In the genomic region with DNA sequence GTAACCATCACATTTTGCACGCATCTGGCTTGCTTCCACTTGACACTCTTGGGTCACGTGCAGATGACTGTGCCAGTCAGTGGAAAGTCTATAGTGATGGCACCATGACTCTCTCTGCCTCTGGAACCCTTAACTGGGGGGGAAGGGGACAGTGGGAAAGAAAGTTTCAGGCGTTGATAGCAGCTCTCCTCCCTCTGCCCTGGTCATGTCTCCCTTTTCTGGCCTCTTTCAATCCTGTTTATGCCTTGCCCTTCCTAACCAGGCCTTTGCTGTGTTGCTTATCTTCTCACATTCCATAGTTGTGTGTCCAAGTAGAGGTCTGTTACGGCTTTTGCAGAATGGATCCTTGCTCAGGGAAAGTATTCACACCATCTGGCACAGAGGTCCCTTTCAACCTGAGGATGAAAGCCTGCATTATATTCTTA, we compare ENCODE assay signal across 13 cellular contexts.
A peak's percentile ranks its signal among the peaks of the same experiment; 100 is the strongest.
DNase-seq lines count a peak whose midpoint lies in the region; ATAC-seq and TF ChIP-seq lines count a peak whose summit lies in the region.
"Had no signal": no experiment of that assay in that cellular context is flagged by ENCODE, and none has a peak within 500 bp of the region (broad histone marks: within the 10 kb centered on the region; RNA-seq: fewer than 3 reads in every experiment).

No MANE protein-coding gene starts in this region.

- no peak overlapping the region for H4K91ac ChIP-seq in H9 (ENCODE audit: insufficient read length, low read depth, low read length)

- H3K4me3 ChIP-seq in heart left ventricle (no peak overlapping the region), upper lobe of left lung (no peak overlapping the region), colonic mucosa (no peak overlapping the region), SJCRH30 (no peak overlapping the region)
- H3K4me3 ChIP-seq: pancreas, SK-N-MC had no signal

- no peak overlapping the region for H2BK15ac ChIP-seq in H9 (ENCODE audit: low read depth, low read length)

- peak overlapping the region in 2 of 3 experiments; percentile 6 to 44; a peak in 2 of 7 replicates for H3K27ac Mint-ChIP-seq in H9

- TF ChIP-seq CTCF in H9 (conservative IDR thresholded peaks at IDR 0.05) (no peak), heart left ventricle (IDR thresholded peaks at IDR 0.05) (no peak), upper lobe of left lung (IDR thresholded peaks at IDR 0.05) (no peak), colonic mucosa (IDR thresholded peaks at IDR 0.05) (no peak)

- H3K4me1 Mint-ChIP-seq in H9 = no peaks in the 10 kb centered on the region

- no peak overlapping the region for H3K4me2 ChIP-seq in H9 (ENCODE audit: insufficient read depth, insufficient read length, low read length)

- no peak overlapping the region for H2BK12ac ChIP-seq in H9 (ENCODE audit: insufficient read length, low read depth, low read length)

- no peaks in the 10 kb centered on the region for H4K20me1 ChIP-seq in H9 (ENCODE audit: control insufficient read depth, insufficient read depth, insufficient read length)

- H3K23ac ChIP-seq in H9 (ENCODE audit: insufficient read length, low read depth, low read length) = no peak overlapping the region

- H3K27me3 ChIP-seq in H9 (ENCODE audit: insufficient read depth, low read length) (no peaks in the 10 kb centered on the region), heart left ventricle (no peaks in the 10 kb centered on the region), upper lobe of left lung (no peaks in the 10 kb centered on the region), colonic mucosa (no peaks in the 10 kb centered on the region), SJCRH30 (no peaks in the 10 kb centered on the region)
- H3K27me3 ChIP-seq: pancreas had no signal

- no peaks in the 10 kb centered on the region for H3K27me3 Mint-ChIP-seq in H9 (ENCODE audit: low read depth)

- H3K4ac ChIP-seq in H9 (ENCODE audit: low read depth, low read length) = no peak overlapping the region

- no peak overlapping the region for H3K27ac ChIP-seq in H9 (ENCODE audit: insufficient read length, low read depth, low read length)
- H3K27ac ChIP-seq in heart left ventricle = peak overlapping the region in 8 of 12 donors; percentile 5 to 66 (median 32)
- no peak overlapping the region for H3K27ac ChIP-seq in upper lobe of left lung
- no peak overlapping the region for H3K27ac ChIP-seq in colonic mucosa
- no peak overlapping the region for H3K27ac ChIP-seq in SJCRH30
- H3K27ac ChIP-seq: pancreas, SK-N-MC had no signal

- H2BK5ac ChIP-seq in H9 (ENCODE audit: insufficient read length, low read length) = no peak overlapping the region

- no peak overlapping the region for H2BK120ac ChIP-seq in H9 (ENCODE audit: low read depth, low read length, poor library complexity, severe bottlenecking)

- no peak overlapping the region for H2AFZ ChIP-seq in H9 (ENCODE audit: low read length)

- H3K9me3 Mint-ChIP-seq in H9 = no peaks in the 10 kb centered on the region

- H3T11ph ChIP-seq in H9 (ENCODE audit: low read length) = no peak overlapping the region

- peaks cover 13 to 84% (median 66%) of the 10 kb centered on the region in 3 experiments; a peak in 6 of 7 replicates for H3K36me3 Mint-ChIP-seq in H9 (ENCODE audit: insufficient read depth in 1 of 3, low read depth in 3 of 3)

- H3K56ac ChIP-seq in H9 (ENCODE audit: insufficient read length, low read depth, low read length) = no peak overlapping the region

- no peak overlapping the region for H3K14ac ChIP-seq in H9 (ENCODE audit: insufficient read depth, low read length)

- H3K36me3 ChIP-seq in heart left ventricle = peaks cover 0 to 100% (median 98%) of the 10 kb centered on the region in 9 donors
- H3K36me3 ChIP-seq in upper lobe of left lung = peaks cover 45 to 97% (median 64%) of the 10 kb centered on the region in 4 donors
- peaks cover 4% of the 10 kb centered on the region for H3K36me3 ChIP-seq in colonic mucosa
- peaks cover 86% of the 10 kb centered on the region for H3K36me3 ChIP-seq in SJCRH30

- H3K9ac ChIP-seq in H9 (ENCODE audit: extremely low read depth, insufficient read length, low read length) (no peak overlapping the region), colonic mucosa (ENCODE audit: low read depth in 2 of 2, low read length in 2 of 2) (no peak overlapping the region)

- intact Hi-C loops in heart left ventricle (cut with DNase I) (no loop called here), colonic mucosa (cut with DNase I) (no loop called here)

- no peaks in the 10 kb centered on the region for H3K23me2 ChIP-seq in H9 (ENCODE audit: insufficient read length, low read depth, low read length, poor library complexity, severe bottlenecking)

- no peak overlapping the region for H3K18ac ChIP-seq in H9 (ENCODE audit: insufficient read length, low read depth, low read length)

- H4K5ac ChIP-seq in H9 (ENCODE audit: insufficient read length, low read depth, low read length) = no peak overlapping the region

- no peak overlapping the region for H2BK20ac ChIP-seq in H9 (ENCODE audit: low read depth, low read length, poor library complexity, severe bottlenecking)

- no peak overlapping the region for H3K4me3 Mint-ChIP-seq in H9

- H2AK5ac ChIP-seq in H9 (ENCODE audit: insufficient read length, low read length) = no peak overlapping the region

- no peak for DNase-seq in H9
- DNase-seq in amniotic epithelial cell (ENCODE audit: low read depth) = peak; percentile 87
- DNase-seq in heart left ventricle = no peak
- DNase-seq in pons (ENCODE audit: low spot score) = peak; percentile 31
- no peak for DNase-seq in upper lobe of left lung
- DNase-seq in colonic mucosa = no peak
- DNase-seq in SJCRH30 = no peak
- DNase-seq: Kasumi-1, NCI-H1417, NCI-H2227 treated with DMSO at 0.1 percent for 48 hours, pancreas had no signal

- H3K4me1 ChIP-seq in H9 (ENCODE audit: insufficient read depth, low read length) = no peaks in the 10 kb centered on the region
- peaks cover 0 to 22% (median 6%) of the 10 kb centered on the region in 12 donors for H3K4me1 ChIP-seq in heart left ventricle
- no peaks in the 10 kb centered on the region for H3K4me1 ChIP-seq in upper lobe of left lung
- no peaks in the 10 kb centered on the region for H3K4me1 ChIP-seq in colonic mucosa
- H3K4me1 ChIP-seq in SJCRH30 = no peaks in the 10 kb centered on the region
- H3K4me1 ChIP-seq: pancreas had no signal

- H3K79me2 ChIP-seq in H9 (ENCODE audit: insufficient read depth, low read length) = no peaks in the 10 kb centered on the region

- H3K9me3 ChIP-seq in H9 (ENCODE audit: control insufficient read depth, low read depth, low read length) = no peaks in the 10 kb centered on the region
- H3K9me3 ChIP-seq in heart left ventricle = no peaks in the 10 kb centered on the region
- no peaks in the 10 kb centered on the region for H3K9me3 ChIP-seq in upper lobe of left lung
- H3K9me3 ChIP-seq in colonic mucosa = no peaks in the 10 kb centered on the region
- no peaks in the 10 kb centered on the region for H3K9me3 ChIP-seq in SJCRH30 (replicated peaks)
- H3K9me3 ChIP-seq: pancreas had no signal

- ATAC-seq in heart left ventricle (peak; percentile 26 to 70 (median 57)), upper lobe of left lung (ENCODE audit: low FRiP score in 2 of 2) (no peak), GM19397 (IDR thresholded peaks at IDR 0.05; ENCODE audit: unreplicated experiment) (no peak)

- WGBS in H9 (ENCODE audit: extremely low coverage, insufficient read length, low lambda C conversion rate) = no CpG with 5 or more reads among the region's 4 CpGs
- 42 to 53% (median 48%) methylated on average over 4 of the region's 4 CpGs for WGBS in heart left ventricle, 4 donors
- 93 to 96% methylated on average over 4 of the region's 4 CpGs for WGBS in upper lobe of left lung, 2 donors

- no peak overlapping the region for H4K8ac ChIP-seq in H9 (replicated peaks; ENCODE audit: insufficient read length, low read depth, low read length)

- no peak for TF ChIP-seq POLR2A in heart left ventricle (IDR thresholded peaks at IDR 0.05)
- no peak for TF ChIP-seq POLR2A in upper lobe of left lung (IDR thresholded peaks at IDR 0.05)

- TF ChIP-seq EP300 in upper lobe of left lung (IDR thresholded peaks at IDR 0.05) = no peak

- H3K79me1 ChIP-seq in H9 (ENCODE audit: insufficient read depth, low read depth, low read length, poor library complexity, severe bottlenecking) = no peaks in the 10 kb centered on the region

Comparison
In these comparisons a context has a peak if more than half of its experiments do, and no peak if none do; other contexts are left out.
1. DNase-seq: peak in amniotic epithelial cell (single experiment) and pons (single experiment); none in H9 (single experiment), heart left ventricle (0 of 5), upper lobe of left lung (0 of 2), colonic mucosa (single experiment) and SJCRH30 (0 of 2).
2. H3K27ac ChIP-seq: peak in heart left ventricle (8 of 12); none in H9 (single experiment), upper lobe of left lung (0 of 4), colonic mucosa (single experiment) and SJCRH30 (single experiment).
3. ATAC-seq: peak in heart left ventricle (4 of 4); none in upper lobe of left lung (0 of 2) and GM19397 (single experiment).